In the genomic region with DNA sequence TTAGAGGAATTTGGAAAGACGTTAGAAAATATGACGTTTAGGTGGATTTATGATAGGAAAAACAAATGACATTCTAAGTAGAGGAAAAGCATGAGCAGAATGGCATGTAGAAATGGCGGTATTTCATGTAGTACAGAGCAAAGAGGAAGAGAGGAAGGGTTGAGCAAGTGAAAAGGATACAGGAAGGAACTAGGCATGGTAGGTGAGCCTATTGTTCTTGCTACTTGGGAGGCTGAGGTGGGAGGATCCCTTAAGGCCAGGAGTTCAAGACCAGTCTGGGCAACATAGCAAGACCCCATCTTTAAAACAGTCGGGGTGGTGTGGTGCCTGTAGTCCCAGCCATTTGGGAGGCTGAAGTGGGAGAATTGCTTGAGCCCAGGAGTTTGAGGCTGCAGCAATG, we compare ENCODE assay signal across 11 cellular contexts. TPM values are rescaled to one million over a fixed set of nuclear protein-coding genes. Genes with fewer than 3 reads are reported as not detected.
DNase-seq lines count a peak whose midpoint lies in the region; ATAC-seq and TF ChIP-seq lines count a peak whose summit lies in the region.
"Had no signal": no experiment of that assay in that cellular context is flagged by ENCODE, and none has a peak within 500 bp of the region (broad histone marks: within the 10 kb centered on the region; RNA-seq: fewer than 3 reads in every experiment).

No MANE protein-coding gene starts in this region.

- H3K4me3 Mint-ChIP-seq in activated T-helper 1 cell treated with anti-CD3 and anti-CD28 coated beads, Interleukin-12 subunit alpha, Interleukin-12 subunit beta, Interleukin-2, Interleukin-4 antibody, amounts not matched to agents 30 ng/mL and 10 ng/mL and 1 ng/mL, durations not matched to agents 14 hours and 24 hours and 36 hours: peak overlapping the region; percentile 91
- H3K4me3 Mint-ChIP-seq in mesothelial cell of epicardium: peak overlapping the region; percentile 96

- H3K4me3 ChIP-seq in BE2C (ENCODE audit: low read depth, low read length) (peak overlapping the region; percentile 98), HUES6 (ENCODE audit: low read depth, low read length) (peak overlapping the region; percentile 96)

- ATAC-seq in HG03342 (IDR thresholded peaks at IDR 0.05; ENCODE audit: unreplicated experiment): no peak
- no peak for ATAC-seq in GM19467 (IDR thresholded peaks at IDR 0.05; ENCODE audit: unreplicated experiment)
- no peak for ATAC-seq in GM18867 (IDR thresholded peaks at IDR 0.05; ENCODE audit: unreplicated experiment)

- H3K9ac ChIP-seq in HUES6 (ENCODE audit: low read length): no peak overlapping the region

- H3K9me3 ChIP-seq in BE2C (no peaks in the 10 kb centered on the region), HUES6 (ENCODE audit: control insufficient read depth, insufficient read depth, low read depth, low read length) (no peaks in the 10 kb centered on the region)

- no peak for DNase-seq in BE2C
- no peak for DNase-seq in activated T-helper 1 cell treated with anti-CD3 and anti-CD28 coated beads, Interleukin-12 subunit alpha, Interleukin-12 subunit beta, Interleukin-2, Interleukin-4 antibody, amounts not matched to agents 30 ng/mL and 10 ng/mL and 1 ng/mL, durations not matched to agents 14 hours and 24 hours and 36 hours (ENCODE audit: low spot score)
- no peak for DNase-seq in mesothelial cell of epicardium (ENCODE audit: low spot score in 2 of 2, unreplicated experiment in 2 of 2)
- no peak for DNase-seq in stimulated activated CD4-positive, alpha-beta T cell treated with anti-CD3 and anti-CD28 coated beads, Interleukin-2, amount 100 ng/mL, for 24 hours
- DNase-seq: aorta, DMS79 treated with DMSO at 0.1 percent for 48 hours had no signal

- H3K4me1 Mint-ChIP-seq in activated T-helper 1 cell treated with anti-CD3 and anti-CD28 coated beads, Interleukin-12 subunit alpha, Interleukin-12 subunit beta, Interleukin-2, Interleukin-4 antibody, amounts not matched to agents 30 ng/mL and 10 ng/mL and 1 ng/mL, durations not matched to agents 14 hours and 24 hours and 36 hours (ENCODE audit: low read depth): peaks cover 38% of the 10 kb centered on the region
- H3K4me1 Mint-ChIP-seq in mesothelial cell of epicardium: peaks cover 15% of the 10 kb centered on the region

- peaks cover 29% of the 10 kb centered on the region for H3K36me3 Mint-ChIP-seq in activated T-helper 1 cell treated with anti-CD3 and anti-CD28 coated beads, Interleukin-12 subunit alpha, Interleukin-12 subunit beta, Interleukin-2, Interleukin-4 antibody, amounts not matched to agents 30 ng/mL and 10 ng/mL and 1 ng/mL, durations not matched to agents 14 hours and 24 hours and 36 hours (ENCODE audit: low read depth)
- H3K36me3 Mint-ChIP-seq in mesothelial cell of epicardium: peaks cover 2% of the 10 kb centered on the region

- H3K27me3 Mint-ChIP-seq in activated T-helper 1 cell treated with anti-CD3 and anti-CD28 coated beads, Interleukin-12 subunit alpha, Interleukin-12 subunit beta, Interleukin-2, Interleukin-4 antibody, amounts not matched to agents 30 ng/mL and 10 ng/mL and 1 ng/mL, durations not matched to agents 14 hours and 24 hours and 36 hours (ENCODE audit: insufficient read depth): no peaks in the 10 kb centered on the region
- H3K27me3 Mint-ChIP-seq in mesothelial cell of epicardium (ENCODE audit: low read depth): no peaks in the 10 kb centered on the region

- no peak overlapping the region for H3K27ac ChIP-seq in HUES6 (ENCODE audit: low read depth, low read length)

- peak overlapping the region; percentile 69 for H3K27ac Mint-ChIP-seq in activated T-helper 1 cell treated with anti-CD3 and anti-CD28 coated beads, Interleukin-12 subunit alpha, Interleukin-12 subunit beta, Interleukin-2, Interleukin-4 antibody, amounts not matched to agents 30 ng/mL and 10 ng/mL and 1 ng/mL, durations not matched to agents 14 hours and 24 hours and 36 hours
- peak overlapping the region; percentile 98 for H3K27ac Mint-ChIP-seq in mesothelial cell of epicardium

- H3K4me1 ChIP-seq in BE2C (no peaks in the 10 kb centered on the region), HUES6 (ENCODE audit: control insufficient read depth, insufficient read depth, low read length) (no peaks in the 10 kb centered on the region)

- H3K36me3 ChIP-seq in BE2C: no peaks in the 10 kb centered on the region
- H3K36me3 ChIP-seq in HUES6 (ENCODE audit: control insufficient read depth, insufficient read depth, low read length): no peaks in the 10 kb centered on the region

- intact Hi-C loops in activated T-helper 1 cell treated with anti-CD3 and anti-CD28 coated beads, Interleukin-12 subunit alpha, Interleukin-12 subunit beta, Interleukin-2, Interleukin-4 antibody, amounts not matched to agents 30 ng/mL and 10 ng/mL and 1 ng/mL, durations not matched to agents 14 hours and 24 hours and 36 hours (cut with micrococcal nuclease): loop anchor here (2.0 to 5.0 kb wide), 5 partner anchors 40 to 1900 kb away; a partner anchor contains a TSS

- H3K27me3 ChIP-seq in BE2C (no peaks in the 10 kb centered on the region), HUES6 (ENCODE audit: control insufficient read depth, insufficient read depth, low read length) (no peaks in the 10 kb centered on the region)

- no peaks in the 10 kb centered on the region for H3K9me3 Mint-ChIP-seq in activated T-helper 1 cell treated with anti-CD3 and anti-CD28 coated beads, Interleukin-12 subunit alpha, Interleukin-12 subunit beta, Interleukin-2, Interleukin-4 antibody, amounts not matched to agents 30 ng/mL and 10 ng/mL and 1 ng/mL, durations not matched to agents 14 hours and 24 hours and 36 hours
- no peaks in the 10 kb centered on the region for H3K9me3 Mint-ChIP-seq in mesothelial cell of epicardium

- TF ChIP-seq CTCF in BE2C (IDR thresholded peaks at IDR 0.05; ENCODE audit: low read depth, low read length): no peak
- no peak for TF ChIP-seq CTCF in mesothelial cell of epicardium (IDR thresholded peaks at IDR 0.05; ENCODE audit: unreplicated experiment)

RNA-seq across cellular contexts. Expression of a gene that starts 1.2 kb away (rescaled TPM):
- polyA plus RNA-seq in BE2C (2012; ENCODE audit: insufficient read depth, insufficient read length, low read depth): 7.2 TPM
- total RNA-seq in activated T-helper 1 cell treated with anti-CD3 and anti-CD28 coated beads, Interleukin-12 subunit alpha, Interleukin-12 subunit beta, Interleukin-2, Interleukin-4 antibody, amounts not matched to agents 30 ng/mL and 10 ng/mL and 1 ng/mL, durations not matched to agents 14 hours and 24 hours and 36 hours: 32.6 and 36.2 TPM in 2 replicates
- 20.8 to 25.6 TPM (median 23.8 TPM) in 3 replicates for total RNA-seq in mesothelial cell of epicardium

RNA-seq across cellular contexts. Expression of a gene that starts 26.7 kb away (rescaled TPM):
- polyA plus RNA-seq in BE2C (2012; ENCODE audit: insufficient read depth, insufficient read length, low read depth): not detected
- not detected in 2 replicates for total RNA-seq in activated T-helper 1 cell treated with anti-CD3 and anti-CD28 coated beads, Interleukin-12 subunit alpha, Interleukin-12 subunit beta, Interleukin-2, Interleukin-4 antibody, amounts not matched to agents 30 ng/mL and 10 ng/mL and 1 ng/mL, durations not matched to agents 14 hours and 24 hours and 36 hours
- total RNA-seq in mesothelial cell of epicardium: not detected in 3 replicates
- total RNA-seq: aorta, HT1080 had no signal
- polyA plus RNA-seq: aorta had no signal

RNA-seq across cellular contexts. Expression of a gene that starts 55.5 kb away (rescaled TPM):
- 80.9 TPM for polyA plus RNA-seq in BE2C (2012; ENCODE audit: insufficient read depth, insufficient read length, low read depth)
- 4.4 and 6.2 TPM in 2 replicates for total RNA-seq in activated T-helper 1 cell treated with anti-CD3 and anti-CD28 coated beads, Interleukin-12 subunit alpha, Interleukin-12 subunit beta, Interleukin-2, Interleukin-4 antibody, amounts not matched to agents 30 ng/mL and 10 ng/mL and 1 ng/mL, durations not matched to agents 14 hours and 24 hours and 36 hours
- total RNA-seq in mesothelial cell of epicardium: 33.1 to 35.8 TPM (median 33.5 TPM) in 3 replicates
